In genomic region chr15:56737791-56738190, GRCh38 we compare ENCODE assay signal across 1 cellular context.
TF ChIP-seq lines count a peak whose summit lies in the region.

No MANE protein-coding gene starts in this region.

TF ChIP-seq in HepG2, 621 proteins besides CTCF, POLR2A, EP300 and RAD21 (continued from another document and continues in another):
- TF ChIP-seq ZNF609 (CRISPR knock-in tag; IDR thresholded peaks at IDR 0.05; ENCODE audit: borderline replicate concordance), result no peak
- no peak for TF ChIP-seq IKZF4 (CRISPR knock-in tag; IDR thresholded peaks at IDR 0.05; ENCODE audit: borderline replicate concordance, low read depth, not compliant biosample characterization)
- TF ChIP-seq KAT2B (IDR thresholded peaks at IDR 0.05; ENCODE audit: borderline replicate concordance, low read depth, low read length), result no peak
- no peak for TF ChIP-seq ZNF383 (CRISPR knock-in tag; IDR thresholded peaks at IDR 0.05; ENCODE audit: borderline replicate concordance)
- TF ChIP-seq ZNF891 (CRISPR knock-in tag; IDR thresholded peaks at IDR 0.05), result no peak
- no peak for TF ChIP-seq ZNF318 (CRISPR knock-in tag; IDR thresholded peaks at IDR 0.05)
- no peak for TF ChIP-seq MTA3 (CRISPR knock-in tag; IDR thresholded peaks at IDR 0.05)
- no peak for TF ChIP-seq NPAS2 (CRISPR knock-in tag; IDR thresholded peaks at IDR 0.05; ENCODE audit: borderline replicate concordance)
- no peak for TF ChIP-seq ZNF138 (CRISPR knock-in tag; IDR thresholded peaks at IDR 0.05; ENCODE audit: low read depth)
- TF ChIP-seq TARDBP (CRISPR knock-in tag; IDR thresholded peaks at IDR 0.05), result 0 out of 2 replicates have a peak, but pooled peaks have one; percentile 18
- no peak for TF ChIP-seq ZNF101 (CRISPR knock-in tag; IDR thresholded peaks at IDR 0.05; ENCODE audit: borderline replicate concordance, low read depth)
- TF ChIP-seq U2AF2 (IDR thresholded peaks at IDR 0.05; ENCODE audit: low read depth, low read length), result no peak
- no peak for TF ChIP-seq HDAC2 (CRISPR knock-in tag; IDR thresholded peaks at IDR 0.05)
- no peak for TF ChIP-seq MED13 (CRISPR knock-in tag; IDR thresholded peaks at IDR 0.05)
- no peak for TF ChIP-seq PRMT3 (CRISPR knock-in tag; IDR thresholded peaks at IDR 0.05; ENCODE audit: borderline replicate concordance, low read depth)
- peak; percentile 43; the same call in 1 of the 2 replicates for TF ChIP-seq KAT8 (CRISPR knock-in tag; IDR thresholded peaks at IDR 0.05)
- TF ChIP-seq SOX6 (IDR thresholded peaks at IDR 0.05), result no peak
- peak; percentile 44; the same call in 1 of the 2 replicates for TF ChIP-seq SOX6 (CRISPR knock-in tag; IDR thresholded peaks at IDR 0.05)
- no peak for TF ChIP-seq SETDB1 (CRISPR knock-in tag; IDR thresholded peaks at IDR 0.05; ENCODE audit: borderline replicate concordance)
- TF ChIP-seq TBX2 (CRISPR knock-in tag; IDR thresholded peaks at IDR 0.05; ENCODE audit: borderline replicate concordance), result no peak
- TF ChIP-seq CHD2 (IDR thresholded peaks at IDR 0.05; ENCODE audit: low read depth, low read length), result no peak
- TF ChIP-seq ZNF407 (CRISPR knock-in tag; IDR thresholded peaks at IDR 0.05; ENCODE audit: not compliant biosample characterization), result no peak
- TF ChIP-seq HMG20A (CRISPR knock-in tag; IDR thresholded peaks at IDR 0.05; ENCODE audit: borderline replicate concordance), result peak; percentile 74
- TF ChIP-seq FLYWCH1 (CRISPR knock-in tag; IDR thresholded peaks at IDR 0.05), result no peak
- TF ChIP-seq IKZF5 (CRISPR knock-in tag; IDR thresholded peaks at IDR 0.05), result no peak
- peak; percentile 44; the same call in 1 of the 2 replicates for TF ChIP-seq MIXL1 (CRISPR knock-in tag; IDR thresholded peaks at IDR 0.05)
- no peak for TF ChIP-seq ZNF24 (IDR thresholded peaks at IDR 0.05)
- no peak for TF ChIP-seq SP5 (CRISPR knock-in tag; IDR thresholded peaks at IDR 0.05; ENCODE audit: borderline replicate concordance, low read depth)
- TF ChIP-seq SMAD1 (CRISPR knock-in tag; IDR thresholded peaks at IDR 0.05; ENCODE audit: borderline replicate concordance, low read depth), result no peak
- TF ChIP-seq ZBTB21 (CRISPR knock-in tag; IDR thresholded peaks at IDR 0.05), result no peak
- TF ChIP-seq XBP1 (CRISPR knock-in tag; IDR thresholded peaks at IDR 0.05), result no peak
- TF ChIP-seq PAXIP1 (CRISPR knock-in tag; conservative IDR thresholded peaks at IDR 0.05), result peak; percentile 50
- TF ChIP-seq ZNF160 (CRISPR knock-in tag; IDR thresholded peaks at IDR 0.05), result no peak
